1 cellular context compared by ENCODE assay signal in the genomic region with DNA sequence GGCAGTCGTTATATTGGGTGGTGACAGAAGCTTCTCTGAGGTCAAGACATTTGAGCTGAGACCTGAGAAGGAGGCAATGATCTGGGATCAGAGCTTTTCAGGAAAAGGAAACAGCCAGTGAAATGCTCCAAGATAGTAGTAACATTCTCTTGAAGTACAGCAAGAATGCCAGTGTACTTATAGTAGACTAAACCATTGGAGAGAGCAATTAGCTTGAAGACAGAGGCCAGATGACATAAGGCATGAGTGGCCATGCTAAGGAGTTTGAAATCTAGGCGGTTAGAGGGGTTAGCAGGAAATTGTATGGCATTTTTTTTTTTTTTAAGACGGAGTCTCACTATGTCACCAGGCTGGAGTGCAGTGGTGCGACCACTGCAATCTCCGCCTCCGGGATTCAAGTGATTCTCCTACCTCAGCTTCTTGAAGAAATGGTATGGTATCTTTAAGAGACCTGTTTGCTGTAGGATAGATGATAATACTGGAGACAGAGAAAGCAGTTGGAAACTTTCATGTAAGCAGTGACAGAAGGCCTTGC.
TF ChIP-seq lines count a peak whose summit lies in the region.

No MANE protein-coding gene starts in this region.

TF ChIP-seq in A549, 52 proteins besides CTCF, POLR2A, EP300 and RAD21 (continued from another document):
- TF ChIP-seq, protein P1, sequence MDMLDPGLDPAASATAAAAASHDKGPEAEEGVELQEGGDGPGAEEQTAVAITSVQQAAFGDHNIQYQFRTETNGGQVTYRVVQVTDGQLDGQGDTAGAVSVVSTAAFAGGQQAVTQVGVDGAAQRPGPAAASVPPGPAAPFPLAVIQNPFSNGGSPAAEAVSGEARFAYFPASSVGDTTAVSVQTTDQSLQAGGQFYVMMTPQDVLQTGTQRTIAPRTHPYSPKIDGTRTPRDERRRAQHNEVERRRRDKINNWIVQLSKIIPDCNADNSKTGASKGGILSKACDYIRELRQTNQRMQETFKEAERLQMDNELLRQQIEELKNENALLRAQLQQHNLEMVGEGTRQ (IDR thresholded peaks at IDR 0.05) = no peak
- TF ChIP-seq CBX8 (IDR thresholded peaks at IDR 0.05) = no peak
TF ChIP-seq in A549: peak in this region for 0.
